33 cellular contexts compared by ENCODE assay signal in genomic region chr5:59711316-59711715, GRCh38.
DNase-seq lines count a peak whose midpoint lies in the region; ATAC-seq, FAIRE-seq and TF ChIP-seq lines count a peak whose summit lies in the region.
"Had no signal": no experiment of that assay in that cellular context is flagged by ENCODE, and none has a peak within 500 bp of the region (broad histone marks: within the 10 kb centered on the region; RNA-seq: fewer than 3 reads in every experiment).

No MANE protein-coding gene starts in this region.

- no peak overlapping the region for H4K91ac ChIP-seq in mesenchymal stem cell (ENCODE audit: low read length)

- H3K9ac ChIP-seq in HUES6 (ENCODE audit: low read length) (no peak overlapping the region), mesenchymal stem cell (ENCODE audit: low read length) (no peak overlapping the region)

- peaks cover 7% of the 10 kb centered on the region for H3K79me1 ChIP-seq in mesenchymal stem cell (replicated peaks; ENCODE audit: low read length, poor library complexity, severe bottlenecking)

- peaks cover 29% of the 10 kb centered on the region for H3K4me1 ChIP-seq in A549
- H3K4me1 ChIP-seq in HUES6 (ENCODE audit: control insufficient read depth, insufficient read depth, low read length) = peaks cover 38% of the 10 kb centered on the region
- H3K4me1 ChIP-seq in mesenchymal stem cell (ENCODE audit: control insufficient read depth, insufficient read depth, low read depth, low read length) = peaks cover 1% of the 10 kb centered on the region
- H3K4me1 ChIP-seq: right lobe of liver had no signal

- TF ChIP-seq EP300 in A549 (IDR thresholded peaks at IDR 0.05) = no peak

- POLR2A ChIA-PET in A549 (lab: Yijun Ruan, JAX) = no interaction called here

- H3K9me3 ChIP-seq in A549 = peaks cover 14% of the 10 kb centered on the region
- H3K9me3 ChIP-seq in HUES6 (ENCODE audit: control insufficient read depth, insufficient read depth, low read depth, low read length) = peaks cover 35% of the 10 kb centered on the region
- H3K9me3 ChIP-seq in mesenchymal stem cell (ENCODE audit: control insufficient read depth, low read length) = no peaks in the 10 kb centered on the region
- H3K9me3 ChIP-seq: neutrophil, right lobe of liver had no signal

- H2BK15ac ChIP-seq in mesenchymal stem cell (ENCODE audit: low read depth, poor library complexity, severe bottlenecking) = no peak overlapping the region

- TF ChIP-seq RAD21 in A549 (conservative IDR thresholded peaks at IDR 0.05 in 1 of 2, IDR thresholded peaks at IDR 0.05 in 1 of 2) = no peak

- TF ChIP-seq POLR2A in A549 (IDR thresholded peaks at IDR 0.05; ENCODE audit: low read length) = no peak

- no peak for TF ChIP-seq CTCF in A549 (IDR thresholded peaks at IDR 0.05)

- H3K27ac ChIP-seq in A549 (no peak overlapping the region), HUES6 (ENCODE audit: low read depth, low read length) (peak overlapping the region; percentile 91; the same call in 1 of the 2 replicates), mesenchymal stem cell (ENCODE audit: low read length, poor library complexity, severe bottlenecking) (no peak overlapping the region)
- H3K27ac ChIP-seq: foreskin keratinocyte, heart right ventricle, neutrophil, right lobe of liver, upper lobe of left lung had no signal

- no peak overlapping the region for H2BK12ac ChIP-seq in mesenchymal stem cell (ENCODE audit: low read length in 2 of 2)

- H3K4me2 ChIP-seq in A549 (peak overlapping the region; percentile 8; the same call in 1 of the 3 replicates), mesenchymal stem cell (ENCODE audit: low read length, poor library complexity, severe bottlenecking) (no peak overlapping the region)

- no peak overlapping the region for H3K23ac ChIP-seq in mesenchymal stem cell (ENCODE audit: low read length in 2 of 2)

- H2AK5ac ChIP-seq in mesenchymal stem cell (ENCODE audit: low read length, severe bottlenecking) = no peak overlapping the region

- whole genome bisulfite sequencing in A549 (ENCODE audit: missing lambda C conversion rate) = 94% methylated on average over 1 of the region's 1 CpG
- WGBS in mesenchymal stem cell = no CpG with 5 or more reads among the region's 1 CpG

- no peak overlapping the region for H2AFZ ChIP-seq in mesenchymal stem cell (ENCODE audit: low read depth, low read length)

- H3K14ac ChIP-seq in mesenchymal stem cell (ENCODE audit: low read length in 2 of 2) = no peak overlapping the region

- no peak overlapping the region for H2BK5ac ChIP-seq in mesenchymal stem cell (ENCODE audit: low read depth, low read length, poor library complexity, severe bottlenecking)

- H3K18ac ChIP-seq in mesenchymal stem cell (ENCODE audit: low read depth in 1 of 2, low read length in 2 of 2) = no peak overlapping the region

- CTCF ChIA-PET in A549 (lab: Yijun Ruan, JAX) = interaction anchor here (0.5 to 2.8 kb wide), 4 partner anchors 8 to 687 kb away, joined by 3 to 8 read pairs (median 5); no protein-coding TSS in a partner anchor

- H3K4ac ChIP-seq in mesenchymal stem cell (ENCODE audit: low read depth in 1 of 2, low read length in 2 of 2) = no peak overlapping the region

- H3K4me3 ChIP-seq in A549 (no peak overlapping the region), HUES6 (ENCODE audit: low read depth, low read length) (no peak overlapping the region), mesenchymal stem cell (ENCODE audit: insufficient read depth in 1 of 2, low read depth in 1 of 2, low read length in 2 of 2) (no peak overlapping the region)
- H3K4me3 ChIP-seq: heart right ventricle, right lobe of liver, upper lobe of left lung had no signal

- ATAC-seq in A549 = no peak
- ATAC-seq: activated CD4-positive, CD25-positive, alpha-beta regulatory T cell treated with anti-CD3 and anti-CD28 coated beads, Interleukin-2, amount 50 U/mL, for 24 hours; foreskin keratinocyte; heart right ventricle; right lobe of liver; stimulated activated naive B cell treated with anti-CD40 and anti-IgM and Interleukin-4, amounts not matched to agents 10 μg/mL and 1 μg/mL and 100 μg/mL, for 72 hours had no signal

- H3K27me3 ChIP-seq in HUES6 (ENCODE audit: control insufficient read depth, insufficient read depth, low read length) (no peaks in the 10 kb centered on the region), mesenchymal stem cell (ENCODE audit: control insufficient read depth in 1 of 2, insufficient read depth in 1 of 2, low read length in 2 of 2) (no peaks in the 10 kb centered on the region)
- H3K27me3 ChIP-seq: foreskin keratinocyte, heart right ventricle, neutrophil, right lobe of liver, upper lobe of left lung had no signal

- H4K8ac ChIP-seq in mesenchymal stem cell (ENCODE audit: low read length) = no peak overlapping the region

- no peak overlapping the region for H2BK120ac ChIP-seq in mesenchymal stem cell (ENCODE audit: low read depth, low read length)

- FAIRE-seq in A549 (lab: Jason Lieb, UNC) = no peak
- FAIRE-seq: GM12891, TTC549 had no signal

- H3K36me3 ChIP-seq in HUES6 (ENCODE audit: control insufficient read depth, insufficient read depth, low read length) (peaks cover 13% of the 10 kb centered on the region), mesenchymal stem cell (ENCODE audit: control insufficient read depth in 1 of 2, insufficient read depth in 2 of 2, low read depth in 1 of 2, low read length in 2 of 2) (no peaks in the 10 kb centered on the region)
- H3K36me3 ChIP-seq: heart right ventricle, neutrophil, right lobe of liver, upper lobe of left lung had no signal

- DNase-seq in A549 (ENCODE audit: low read depth in 1 of 2, low spot score in 1 of 2) (no peak), dedifferentiated amniotic fluid mesenchymal stem cell (ENCODE audit: extremely low spot score) (peak; percentile 52), mesenchymal stem cell (peak; percentile 22), HUDEP-2 (lab: John Stamatoyannopoulos, UW; ENCODE audit: unreplicated experiment in 76 of 76) (no peak), NCI-H2227 (lab: John Stamatoyannopoulos, UW; ENCODE audit: unreplicated experiment) (no peak), cortex of kidney (lab: John Stamatoyannopoulos, UW) (no peak)
- no peak for DNase-seq in activated effector memory CD4-positive, alpha-beta T cell treated with anti-CD3 and anti-CD28 coated beads, Interleukin-2, amount 50 U/mL, for 16 hours
- DNase-seq: 8988T; activated CD4-positive, alpha-beta memory T cell treated with anti-CD3 and anti-CD28 coated beads, Interleukin-2, amount 10 ng/mL, durations not matched to agents 7 days and 5 days; activated naive CD8-positive, alpha-beta T cell treated with anti-CD3 and anti-CD28 coated beads for 36 hours; AML-193; caudate nucleus; CD4-positive, alpha-beta memory T cell; EL; foreskin keratinocyte; heart right ventricle; KBM-7; left cardiac atrium; MM.1S; naive B cell; NCI-H1417; NCI-H2081; NCI-H446 treated with DMSO at 0.1 percent for 48 hours; right lobe of liver; RPMI8226; stimulated activated CD4-positive, alpha-beta T cell treated with anti-CD3 and anti-CD28 coated beads, Interleukin-15, amount 100 ng/mL, for 24 hours; stimulated activated naive B cell treated with anti-CD40 and anti-IgM and Interleukin-4, amounts not matched to agents 10 μg/mL and 1 μg/mL and 100 μg/mL, for 72 hours; upper lobe of left lung had no signal

TF ChIP-seq in A549, 52 proteins besides CTCF, POLR2A, EP300 and RAD21:
- TF ChIP-seq NFE2L2 (conservative IDR thresholded peaks at IDR 0.05; ENCODE audit: low read length) (no peak), ZNF302 (CRISPR knock-in tag; IDR thresholded peaks at IDR 0.05) (no peak), ZC3H11A (IDR thresholded peaks at IDR 0.05) (no peak), CEBPB (IDR thresholded peaks at IDR 0.05) (peak in 1 of 2 experiments; percentile 39; a peak in 1 of 4 replicates), ZFP36 (IDR thresholded peaks at IDR 0.05; ENCODE audit: borderline replicate concordance, partially characterized antibody) (no peak), NPAS2 (CRISPR knock-in tag; IDR thresholded peaks at IDR 0.05; ENCODE audit: borderline replicate concordance) (no peak), HOXB5 (CRISPR knock-in tag; IDR thresholded peaks at IDR 0.05) (no peak)

Comparison
In these comparisons a context has a peak if more than half of its experiments do, and no peak if none do; other contexts are left out.
1. DNase-seq: peak in dedifferentiated amniotic fluid mesenchymal stem cell (single experiment) and mesenchymal stem cell (single experiment); none in A549 (0 of 2), HUDEP-2 (0 of 76), NCI-H2227 (single experiment), activated effector memory CD4-positive, alpha-beta T cell treated with anti-CD3 and anti-CD28 coated beads, Interleukin-2, amount 50 U/mL, for 16 hours (single experiment) and cortex of kidney (single experiment).